In the genomic region with DNA sequence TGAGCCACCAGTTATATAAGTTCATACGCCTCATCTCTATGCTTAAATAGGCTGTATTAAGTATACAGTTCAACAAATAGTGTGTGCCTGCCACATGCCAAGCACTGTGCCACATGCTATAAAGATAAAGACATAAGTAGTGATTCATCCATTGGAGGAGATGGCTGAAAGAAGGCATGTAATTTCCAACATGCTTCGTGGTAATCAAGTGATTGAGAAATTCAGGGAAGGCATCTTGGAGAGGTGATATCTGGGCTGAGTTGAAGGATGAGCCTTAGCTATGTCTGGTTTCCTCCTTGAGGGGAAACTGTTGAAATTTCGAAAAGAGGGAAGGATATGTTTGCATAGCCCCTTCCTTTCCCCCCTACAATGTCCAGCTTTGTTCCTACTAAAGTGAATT, we compare ENCODE assay signal across 15 cellular contexts.
DNase-seq lines count a peak whose midpoint lies in the region; ATAC-seq, FAIRE-seq and TF ChIP-seq lines count a peak whose summit lies in the region.
"Had no signal": no experiment of that assay in that cellular context is flagged by ENCODE, and none has a peak within 500 bp of the region (broad histone marks: within the 10 kb centered on the region; RNA-seq: fewer than 3 reads in every experiment).

No MANE protein-coding gene starts in this region.

- H3K36me3 ChIP-seq in ACC112 (ENCODE audit: insufficient read depth, low read length) (no peaks in the 10 kb centered on the region), neutrophil (no peaks in the 10 kb centered on the region)
- H3K36me3 ChIP-seq: adrenal gland had no signal

- H3K27me3 Mint-ChIP-seq in endothelial cell (ENCODE audit: unreplicated experiment), result peaks cover 4% of the 10 kb centered on the region
- H3K27me3 Mint-ChIP-seq: stimulated activated naive CD8-positive, alpha-beta T cell treated with anti-CD3 and anti-CD28 coated beads, Interleukin-15, amount 100 ng/mL, for 72 hours had no signal

- peaks cover 14% of the 10 kb centered on the region for H3K4me1 Mint-ChIP-seq in endothelial cell (ENCODE audit: unreplicated experiment)
- H3K4me1 Mint-ChIP-seq: endodermal cell had no signal

- TF ChIP-seq POLR2A in GM12892 (IDR thresholded peaks at IDR 0.05; ENCODE audit: low read depth, low read length), result no peak

- H3K9me3 ChIP-seq in neutrophil, result no peaks in the 10 kb centered on the region
- H3K9me3 ChIP-seq: adrenal gland had no signal

- H3K27ac Mint-ChIP-seq in endothelial cell (ENCODE audit: unreplicated experiment), result peak overlapping the region; percentile 4
- H3K27ac Mint-ChIP-seq: endodermal cell; stimulated activated naive CD8-positive, alpha-beta T cell treated with anti-CD3 and anti-CD28 coated beads, Interleukin-15, amount 100 ng/mL, for 72 hours had no signal

- peaks cover 3% of the 10 kb centered on the region for H3K79me2 ChIP-seq in ACC112 (ENCODE audit: control insufficient read depth, insufficient read depth, low read length, unreplicated experiment)

- H3K27ac ChIP-seq in ACC112 (ENCODE audit: low read depth, low read length) (peak overlapping the region; percentile 44; the same call in 1 of the 2 replicates), neutrophil (peak overlapping the region; percentile 4)

- H3K4me1 ChIP-seq in ACC112 (ENCODE audit: control insufficient read depth, insufficient read depth, low read length, unreplicated experiment) (peaks cover 68% of the 10 kb centered on the region), neutrophil (ENCODE audit: control insufficient read depth in 1 of 2, insufficient read depth in 1 of 2, low read depth in 1 of 2, low read length in 1 of 2) (peaks cover 27 to 53% of the 10 kb centered on the region in 2 experiments)

- peak; percentile 46 to 54 for DNase-seq in Kasumi-1 (lab: John Stamatoyannopoulos, UW)
- DNase-seq in endothelial cell (ENCODE audit: low spot score), result no peak
- no peak for DNase-seq in DMS153 (lab: John Stamatoyannopoulos, UW)
- DNase-seq in GM12892 (ENCODE audit: insufficient read length), result no peak
- no peak for DNase-seq in HuH-7 (ENCODE audit: low spot score)
- DNase-seq: adrenal gland; endodermal cell; islet precursor cell; stimulated activated naive CD8-positive, alpha-beta T cell treated with anti-CD3 and anti-CD28 coated beads, Interleukin-15, amount 100 ng/mL, for 72 hours; T1000 had no signal

- TF ChIP-seq CTCF in endothelial cell (IDR thresholded peaks at IDR 0.05; ENCODE audit: unreplicated experiment) (no peak), neutrophil (IDR thresholded peaks at IDR 0.05) (no peak)

- no peak for ATAC-seq in HG03108 (IDR thresholded peaks at IDR 0.05; ENCODE audit: unreplicated experiment)
- ATAC-seq: HepG2; stimulated activated naive CD8-positive, alpha-beta T cell treated with anti-CD3 and anti-CD28 coated beads, Interleukin-15, amount 100 ng/mL, for 72 hours had no signal

- H3K4me3 Mint-ChIP-seq in endothelial cell (ENCODE audit: unreplicated experiment), result no peak overlapping the region
- H3K4me3 Mint-ChIP-seq: endodermal cell; stimulated activated naive CD8-positive, alpha-beta T cell treated with anti-CD3 and anti-CD28 coated beads, Interleukin-15, amount 100 ng/mL, for 72 hours had no signal

- H3K4me3 ChIP-seq in ACC112 (ENCODE audit: low read depth, low read length) (no peak overlapping the region), neutrophil (ENCODE audit: low read depth in 1 of 2, low read length in 1 of 2) (no peak overlapping the region)
- H3K4me3 ChIP-seq: adrenal gland had no signal

- H3K27me3 ChIP-seq in ACC112 (ENCODE audit: insufficient read depth, low read length) (no peaks in the 10 kb centered on the region), neutrophil (no peaks in the 10 kb centered on the region)
- H3K27me3 ChIP-seq: adrenal gland had no signal

- no peaks in the 10 kb centered on the region for H3K36me3 Mint-ChIP-seq in endothelial cell (ENCODE audit: low read depth, unreplicated experiment)

- no peak for FAIRE-seq in GM12892 (lab: Jason Lieb, UNC)
- FAIRE-seq: G401.6, HepG2 had no signal

- H2AFZ ChIP-seq in ACC112 (ENCODE audit: low read length, unreplicated experiment), result no peak overlapping the region

- no peaks in the 10 kb centered on the region for H3K9me3 Mint-ChIP-seq in endothelial cell (ENCODE audit: unreplicated experiment)
- H3K9me3 Mint-ChIP-seq: endodermal cell; stimulated activated naive CD8-positive, alpha-beta T cell treated with anti-CD3 and anti-CD28 coated beads, Interleukin-15, amount 100 ng/mL, for 72 hours had no signal

Comparison
In these comparisons a context has a peak if more than half of its experiments do, and no peak if none do; other contexts are left out.
1. DNase-seq: peak in Kasumi-1 (2 of 2); none in endothelial cell (single experiment), DMS153 (single experiment), GM12892 (single experiment) and HuH-7 (single experiment).